ENCODE assay signal across 1 cellular context in genomic region chr17:31095239-31096105, GRCh38.
TF ChIP-seq lines count a peak whose summit lies in the region.

No MANE protein-coding gene starts in this region.

TF ChIP-seq in H1, 55 proteins besides CTCF, POLR2A, EP300 and RAD21:
- TF ChIP-seq BCL11A (IDR thresholded peaks at IDR 0.05; ENCODE audit: low read depth in 2 of 2, low read length in 2 of 2) (no peak), CEBPB (IDR thresholded peaks at IDR 0.05; ENCODE audit: low read depth, low read length) (no peak), MAFK (IDR thresholded peaks at IDR 0.05; ENCODE audit: low read depth, low read length) (no peak), SIX5 (IDR thresholded peaks at IDR 0.05; ENCODE audit: low read depth, low read length) (no peak), TAF7 (optimal IDR thresholded peaks at IDR 0.05; ENCODE audit: borderline replicate concordance, low read depth, low read length) (peak; percentile 55), HDAC6 (IDR thresholded peaks at IDR 0.05; ENCODE audit: low read depth, low read length) (no peak), TCF12 (IDR thresholded peaks at IDR 0.05; ENCODE audit: low read depth, low read length) (0 out of 2 replicates have a peak, but pooled peaks have one; percentile 13), ATF3 (IDR thresholded peaks at IDR 0.05; ENCODE audit: insufficient read depth, low read depth, low read length) (no peak), ATF2 (IDR thresholded peaks at IDR 0.05; ENCODE audit: low read length) (peak; percentile 80), SUZ12 (IDR thresholded peaks at IDR 0.05; ENCODE audit: low read length) (no peak), CREB1 (IDR thresholded peaks at IDR 0.05) (no peak), POLR2AphosphoS5 (IDR thresholded peaks at IDR 0.05; ENCODE audit: low read depth, low read length) (0 out of 2 replicates have a peak, but pooled peaks have one; percentile 34), BACH1 (IDR thresholded peaks at IDR 0.05; ENCODE audit: low read length) (no peak), KDM1A (IDR thresholded peaks at IDR 0.05; ENCODE audit: borderline replicate concordance, low read length) (peak; percentile 73; the same call in 1 of the 2 replicates), CBX8 (IDR thresholded peaks at IDR 0.05; ENCODE audit: borderline replicate concordance, low read depth, low read length) (no peak), CHD2 (IDR thresholded peaks at IDR 0.05; ENCODE audit: low read length) (no peak), ASH2L (IDR thresholded peaks at IDR 0.05; ENCODE audit: low read length) (peak; percentile 77), NRF1 (IDR thresholded peaks at IDR 0.05; ENCODE audit: low read depth, low read length) (no peak), RFX5 (IDR thresholded peaks at IDR 0.05; ENCODE audit: borderline replicate concordance, low read depth, low read length) (no peak), RNF2 (IDR thresholded peaks at IDR 0.05; ENCODE audit: borderline replicate concordance, low read depth, low read length, missing control alignments, poor library complexity, severe bottlenecking) (no peak), ZNF274 (IDR thresholded peaks at IDR 0.05; ENCODE audit: borderline replicate concordance, extremely low read depth, low read length) (no peak), TAF1 (IDR thresholded peaks at IDR 0.05; ENCODE audit: low read depth, low read length) (0 out of 2 replicates have a peak, but pooled peaks have one; percentile 40), TEAD4 (IDR thresholded peaks at IDR 0.05; ENCODE audit: low read depth, low read length) (peak; percentile 10; the same call in 1 of the 2 replicates), CTBP2 (IDR thresholded peaks at IDR 0.05; ENCODE audit: borderline replicate concordance, insufficient read depth, insufficient read length, low read length) (no peak), BRCA1 (IDR thresholded peaks at IDR 0.05; ENCODE audit: low read depth, low read length) (no peak), PHF8 (conservative IDR thresholded peaks at IDR 0.05; ENCODE audit: low read depth, low read length) (peak; percentile 78), SIN3A (conservative IDR thresholded peaks at IDR 0.05 in 1 of 2, IDR thresholded peaks at IDR 0.05 in 1 of 2; ENCODE audit: low read depth in 1 of 2, low read length in 2 of 2) (no peak; a peak in 1 of 4 replicates), TBP (IDR thresholded peaks at IDR 0.05; ENCODE audit: low read depth, low read length) (peak; percentile 23; the same call in 1 of the 2 replicates), RXRA (IDR thresholded peaks at IDR 0.05; ENCODE audit: insufficient read depth, low read depth, low read length) (no peak), SP4 (IDR thresholded peaks at IDR 0.05; ENCODE audit: low read length) (no peak), SP1 (IDR thresholded peaks at IDR 0.05; ENCODE audit: low read depth, low read length) (no peak), SP2 (IDR thresholded peaks at IDR 0.05; ENCODE audit: low read length) (no peak), SRF (IDR thresholded peaks at IDR 0.05; ENCODE audit: low read depth, low read length) (no peak), JUND (IDR thresholded peaks at IDR 0.05; ENCODE audit: low read length) (no peak), GABPA (IDR thresholded peaks at IDR 0.05; ENCODE audit: borderline replicate concordance, insufficient read depth, low read length) (no peak), CHD7 (IDR thresholded peaks at IDR 0.05; ENCODE audit: insufficient replicate concordance, low read length) (no peak), EGR1 (IDR thresholded peaks at IDR 0.05; ENCODE audit: borderline replicate concordance, low read depth, low read length) (0 out of 2 replicates have a peak, but pooled peaks have one; percentile 14), JUN (IDR thresholded peaks at IDR 0.05; ENCODE audit: low read depth, low read length) (no peak), KDM4A (IDR thresholded peaks at IDR 0.05; ENCODE audit: low read depth, low read length, severe bottlenecking) (peak; percentile 35), SAP30 (IDR thresholded peaks at IDR 0.05; ENCODE audit: insufficient read depth, insufficient replicate concordance, low read length) (peak; percentile 58), YY1 (IDR thresholded peaks at IDR 0.05; ENCODE audit: low read depth, low read length) (no peak; the same call in 1 of the 2 replicates), RBBP5 (IDR thresholded peaks at IDR 0.05; ENCODE audit: borderline replicate concordance, low read depth, low read length) (peak; percentile 81; the same call in 1 of the 2 replicates), EZH2 (IDR thresholded peaks at IDR 0.05; ENCODE audit: low read depth, low read length, severe bottlenecking) (no peak), HDAC2 (IDR thresholded peaks at IDR 0.05; ENCODE audit: borderline replicate concordance in 1 of 2, low read depth in 2 of 2, low read length in 2 of 2) (0 out of 4 replicates have a peak, but pooled peaks of 1 of the 2 experiments have one; percentile 73), GTF2F1 (IDR thresholded peaks at IDR 0.05; ENCODE audit: borderline replicate concordance, low read depth, low read length) (no peak), SIRT6 (IDR thresholded peaks at IDR 0.05; ENCODE audit: low read length) (no peak)
- TF ChIP-seq, protein P1, sequence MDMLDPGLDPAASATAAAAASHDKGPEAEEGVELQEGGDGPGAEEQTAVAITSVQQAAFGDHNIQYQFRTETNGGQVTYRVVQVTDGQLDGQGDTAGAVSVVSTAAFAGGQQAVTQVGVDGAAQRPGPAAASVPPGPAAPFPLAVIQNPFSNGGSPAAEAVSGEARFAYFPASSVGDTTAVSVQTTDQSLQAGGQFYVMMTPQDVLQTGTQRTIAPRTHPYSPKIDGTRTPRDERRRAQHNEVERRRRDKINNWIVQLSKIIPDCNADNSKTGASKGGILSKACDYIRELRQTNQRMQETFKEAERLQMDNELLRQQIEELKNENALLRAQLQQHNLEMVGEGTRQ (IDR thresholded peaks at IDR 0.05; ENCODE audit: low read length): no peak
- TF ChIP-seq, protein P2, sequence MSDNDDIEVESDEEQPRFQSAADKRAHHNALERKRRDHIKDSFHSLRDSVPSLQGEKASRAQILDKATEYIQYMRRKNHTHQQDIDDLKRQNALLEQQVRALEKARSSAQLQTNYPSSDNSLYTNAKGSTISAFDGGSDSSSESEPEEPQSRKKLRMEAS (IDR thresholded peaks at IDR 0.05): no peak
- TF ChIP-seq, protein P3, sequence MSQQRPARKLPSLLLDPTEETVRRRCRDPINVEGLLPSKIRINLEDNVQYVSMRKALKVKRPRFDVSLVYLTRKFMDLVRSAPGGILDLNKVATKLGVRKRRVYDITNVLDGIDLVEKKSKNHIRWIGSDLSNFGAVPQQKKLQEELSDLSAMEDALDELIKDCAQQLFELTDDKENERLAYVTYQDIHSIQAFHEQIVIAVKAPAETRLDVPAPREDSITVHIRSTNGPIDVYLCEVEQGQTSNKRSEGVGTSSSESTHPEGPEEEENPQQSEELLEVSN (IDR thresholded peaks at IDR 0.05): no peak; the same call in 1 of the 2 replicates
